Comparison of ENCODE assay signal across 1 cellular context in genomic region chr6:47097092-47097945, GRCh38.
TF ChIP-seq lines count a peak whose summit lies in the region.

No MANE protein-coding gene starts in this region.

TF ChIP-seq in GM12878, 131 proteins besides CTCF, POLR2A, EP300 and RAD21 (continued from another document):
- TF ChIP-seq YY1 (IDR thresholded peaks at IDR 0.05; ENCODE audit: low read depth, low read length) (peak; percentile 51; the same call in 1 of the 2 replicates), CEBPB (IDR thresholded peaks at IDR 0.05; ENCODE audit: borderline replicate concordance in 1 of 2, low read depth in 2 of 2, low read length in 2 of 2) (no peak), MYC (IDR thresholded peaks at IDR 0.05; ENCODE audit: insufficient read depth, insufficient read length, insufficient replicate concordance, low read length, severe bottlenecking) (no peak)
